11 cellular contexts compared by ENCODE assay signal in genomic region chr16:49734330-49734729, GRCh38.
"Had no signal": no experiment of that assay in that cellular context is flagged by ENCODE, and none has a peak within 500 bp of the region (broad histone marks: within the 10 kb centered on the region; RNA-seq: fewer than 3 reads in every experiment).

No MANE protein-coding gene starts in this region.

- H3K36me3 ChIP-seq: prostate gland, right lobe of liver, thyroid gland had no signal

- ATAC-seq: right lobe of liver; stimulated activated naive B cell treated with anti-CD40 and anti-IgM and Interleukin-4, amounts not matched to agents 10 μg/mL and 1 μg/mL and 100 μg/mL, for 72 hours had no signal

- H3K27ac ChIP-seq: dorsolateral prefrontal cortex, right lobe of liver, thyroid gland had no signal

- H3K4me1 ChIP-seq: prostate gland, right lobe of liver, thyroid gland had no signal

- H3K27me3 ChIP-seq: dorsolateral prefrontal cortex, right lobe of liver, thyroid gland had no signal

- H3K4me3 ChIP-seq: dorsolateral prefrontal cortex, prostate gland, right lobe of liver, thyroid gland had no signal

- H3K9me3 ChIP-seq: prostate gland, right lobe of liver, thyroid gland had no signal

- DNase-seq: activated CD4-positive, alpha-beta T cell treated with anti-CD3 and anti-CD28 coated beads for 1 hour; activated CD4-positive, alpha-beta T cell treated with anti-CD3 and anti-CD28 coated beads, Interleukin-2, amount 50 U/mL, for 4 hours; activated T-cell treated with anti-CD3 and anti-CD28 coated beads for 4 hours; dorsolateral prefrontal cortex; immature natural killer cell; mammary epithelial cell; right lobe of liver; stimulated activated naive B cell treated with anti-CD40 and anti-IgM and Interleukin-4, amounts not matched to agents 10 μg/mL and 1 μg/mL and 100 μg/mL, for 72 hours; T-helper 2 cell had no signal
